Comparison of ENCODE assay signal across 3 cellular contexts in genomic region chr9:10095208-10095607, GRCh38.
"Had no signal": no experiment of that assay in that cellular context is flagged by ENCODE, and none has a peak within 500 bp of the region (broad histone marks: within the 10 kb centered on the region; RNA-seq: fewer than 3 reads in every experiment).

No MANE protein-coding gene starts in this region.

- ATAC-seq: GM12878 had no signal

- DNase-seq: GDM1, GF-D8 had no signal

- H3K4me3 ChIP-seq: GM12878 had no signal
